ENCODE assay signal across 6 cellular contexts in the genomic region with DNA sequence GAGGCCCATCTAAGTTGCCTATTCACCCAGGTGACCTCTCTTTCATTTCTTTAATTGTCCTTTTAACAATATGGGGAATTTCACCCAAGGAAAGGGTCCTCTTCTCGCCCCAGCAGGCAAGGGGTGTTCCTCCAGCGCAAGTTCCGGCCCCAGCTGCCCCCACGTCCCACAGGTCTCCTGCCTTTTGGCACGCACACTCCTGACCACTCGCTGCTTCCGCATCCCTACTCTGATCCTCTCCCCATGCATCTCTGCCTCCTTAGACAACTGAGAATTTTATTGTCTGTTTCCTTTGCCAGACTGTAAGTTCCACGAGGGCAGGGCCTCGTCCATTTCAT. TPM values are rescaled to one million over a fixed set of nuclear protein-coding genes. Genes with fewer than 3 reads are reported as not detected.
DNase-seq lines count a peak whose midpoint lies in the region; ATAC-seq, FAIRE-seq and TF ChIP-seq lines count a peak whose summit lies in the region.

No MANE protein-coding gene starts in this region.

- WGBS in A549 (ENCODE audit: missing lambda C conversion rate), result 83% methylated on average over 9 of the region's 9 CpGs

- H3K4me3 ChIP-seq in A549 (peak overlapping the region; percentile 90), iPS-11a (ENCODE audit: low read depth, low read length) (peak overlapping the region; percentile 94)

- H3K27ac ChIP-seq in A549, result peak overlapping the region; percentile 92 to 99
- peak overlapping the region; percentile 90 for H3K27ac ChIP-seq in RWPE1

- TF ChIP-seq POLR2A in A549 (IDR thresholded peaks at IDR 0.05; ENCODE audit: low read length), result no peak

- H3K4me2 ChIP-seq in A549, result peak overlapping the region; percentile 88

- no peak for ATAC-seq in A549
- ATAC-seq in GM21528 (IDR thresholded peaks at IDR 0.05; ENCODE audit: low FRiP score, unreplicated experiment), result no peak
- ATAC-seq in GM19328 (IDR thresholded peaks at IDR 0.05; ENCODE audit: unreplicated experiment), result no peak
- no peak for ATAC-seq in GM18867 (IDR thresholded peaks at IDR 0.05; ENCODE audit: unreplicated experiment)

- POLR2A ChIA-PET in A549 (lab: Yijun Ruan, JAX) (interaction anchor here (0.7 to 1.0 kb wide), 3 partner anchors 15 to 71 kb away, joined by 3 to 6 read pairs (median 4); a partner anchor contains a TSS), RWPE1 (lab: Yijun Ruan, JAX; ENCODE audit: low non-redundant PET) (interaction anchor here (0.7 to 1.1 kb wide), 3 partner anchors 9 to 134 kb away, joined by 3 to 4 read pairs (median 3); a partner anchor contains a TSS)

- TF ChIP-seq EP300 in A549 (IDR thresholded peaks at IDR 0.05), result no peak

- CTCF ChIA-PET in A549 (lab: Yijun Ruan, JAX) (interaction anchor here (0.6 to 0.8 kb wide), 2 partner anchors 31 to 723 kb away, joined by 3 to 4 read pairs; no protein-coding TSS in a partner anchor), RWPE1 (lab: Yijun Ruan, JAX) (no interaction called here)

- no peaks in the 10 kb centered on the region for H3K9me3 ChIP-seq in A549

- no peak for FAIRE-seq in A549 (lab: Jason Lieb, UNC)

- TF ChIP-seq CTCF in A549 (IDR thresholded peaks at IDR 0.05), result no peak
- TF ChIP-seq CTCF in RWPE1 (conservative IDR thresholded peaks at IDR 0.05; ENCODE audit: low read depth), result no peak

- DNase-seq in A549 (ENCODE audit: low read depth in 1 of 2, low spot score in 1 of 2), result no peak
- DNase-seq in RWPE1 (ENCODE audit: low spot score), result no peak

- no peak for TF ChIP-seq RAD21 in A549 (conservative IDR thresholded peaks at IDR 0.05 in 1 of 2, IDR thresholded peaks at IDR 0.05 in 1 of 2)

- peaks cover 29% of the 10 kb centered on the region for H3K4me1 ChIP-seq in A549

TF ChIP-seq in A549, 52 proteins besides CTCF, POLR2A, EP300 and RAD21:
- TF ChIP-seq, protein P1, sequence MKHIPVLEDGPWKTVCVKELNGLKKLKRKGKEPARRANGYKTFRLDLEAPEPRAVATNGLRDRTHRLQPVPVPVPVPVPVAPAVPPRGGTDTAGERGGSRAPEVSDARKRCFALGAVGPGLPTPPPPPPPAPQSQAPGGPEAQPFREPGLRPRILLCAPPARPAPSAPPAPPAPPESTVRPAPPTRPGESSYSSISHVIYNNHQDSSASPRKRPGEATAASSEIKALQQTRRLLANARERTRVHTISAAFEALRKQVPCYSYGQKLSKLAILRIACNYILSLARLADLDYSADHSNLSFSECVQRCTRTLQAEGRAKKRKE (CRISPR knock-in tag; IDR thresholded peaks at IDR 0.05; ENCODE audit: low read depth), result no peak
- TF ChIP-seq ESRRA (IDR thresholded peaks at IDR 0.05; ENCODE audit: borderline replicate concordance, low read length) (no peak), FOSB (CRISPR knock-in tag; IDR thresholded peaks at IDR 0.05) (no peak), HOXB5 (CRISPR knock-in tag; IDR thresholded peaks at IDR 0.05) (no peak), KDM5A (IDR thresholded peaks at IDR 0.05) (no peak), NPAS2 (CRISPR knock-in tag; IDR thresholded peaks at IDR 0.05; ENCODE audit: borderline replicate concordance) (no peak), POLR2AphosphoS2 (conservative IDR thresholded peaks at IDR 0.05; ENCODE audit: low read length) (no peak), KDM1A (IDR thresholded peaks at IDR 0.05; ENCODE audit: low read depth) (no peak), CHD2 (IDR thresholded peaks at IDR 0.05; ENCODE audit: low read length, partially characterized antibody) (no peak)
- TF ChIP-seq, protein P2, sequence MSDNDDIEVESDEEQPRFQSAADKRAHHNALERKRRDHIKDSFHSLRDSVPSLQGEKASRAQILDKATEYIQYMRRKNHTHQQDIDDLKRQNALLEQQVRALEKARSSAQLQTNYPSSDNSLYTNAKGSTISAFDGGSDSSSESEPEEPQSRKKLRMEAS (IDR thresholded peaks at IDR 0.05), result no peak

RNA-seq across cellular contexts. Expression of a gene that starts 0.7 kb away (rescaled TPM):
- 279 and 374 TPM in 2 replicates for polyA plus RNA-seq in A549 (2011; rRNA removed)
- 247 and 267 TPM in 2 replicates for polyA plus RNA-seq in A549 (2012; cell fraction: cytosol; rRNA removed)
- 108 and 114 TPM in 2 replicates for polyA plus RNA-seq in A549 (2012; cell fraction: nucleus; rRNA removed)
- 263 to 283 TPM (median 273 TPM) in 3 replicates for polyA plus RNA-seq in A549 (2017; fragmentation: RNase III; extraction: RNeasy Plus Mini Kit Qiagen cat#74134 plus additional on column Dnase treatment)
- polyA minus RNA-seq in A549 (2011; rRNA and poly(A)+ RNA removed), result 179 and 190 TPM in 2 replicates

RNA-seq across cellular contexts. Expression of a gene that starts 44.5 kb away (rescaled TPM):
- polyA plus RNA-seq in A549 (2011; rRNA removed) (0.05 and 0.06 TPM in 2 replicates), A549 (2017; fragmentation: RNase III; extraction: RNeasy Plus Mini Kit Qiagen cat#74134 plus additional on column Dnase treatment) (0.12 to 0.16 TPM (median 0.13 TPM) in 3 replicates)
- 0.05 and 0.09 TPM in 2 replicates for polyA plus RNA-seq in A549 (2012; cell fraction: cytosol; rRNA removed)
- polyA plus RNA-seq in A549 (2012; cell fraction: nucleus; rRNA removed), result 0.73 and 0.77 TPM in 2 replicates
- polyA minus RNA-seq in A549 (2011; rRNA and poly(A)+ RNA removed), result 0.19 and 0.54 TPM in 2 replicates

RNA-seq across cellular contexts. Expression of a gene that starts 49.5 kb away (rescaled TPM):
- polyA plus RNA-seq in A549 (2011; rRNA removed), result not detected in 2 replicates
- not detected in 2 replicates for polyA plus RNA-seq in A549 (2012; cell fraction: cytosol; rRNA removed)
- not detected in 2 replicates for polyA plus RNA-seq in A549 (2012; cell fraction: nucleus; rRNA removed)
- not detected in 3 replicates for polyA plus RNA-seq in A549 (2017; fragmentation: RNase III; extraction: RNeasy Plus Mini Kit Qiagen cat#74134 plus additional on column Dnase treatment)
- polyA minus RNA-seq in A549 (2011; rRNA and poly(A)+ RNA removed), result 0.08 TPM in 1 of 2 replicates, not detected in the other

RNA-seq across cellular contexts. Expression of a gene that starts 53.6 kb away (rescaled TPM):
- 71.3 and 82.0 TPM in 2 replicates for polyA plus RNA-seq in A549 (2011; rRNA removed)
- 178 and 187 TPM in 2 replicates for polyA plus RNA-seq in A549 (2012; cell fraction: cytosol; rRNA removed)
- polyA plus RNA-seq in A549 (2012; cell fraction: nucleus; rRNA removed), result 208 and 219 TPM in 2 replicates
- polyA plus RNA-seq in A549 (2017; fragmentation: RNase III; extraction: RNeasy Plus Mini Kit Qiagen cat#74134 plus additional on column Dnase treatment), result 165 to 173 TPM (median 168 TPM) in 3 replicates
- polyA minus RNA-seq in A549 (2011; rRNA and poly(A)+ RNA removed), result 53.9 and 65.4 TPM in 2 replicates

RNA-seq across cellular contexts. Expression of a gene that starts 54.0 kb away (rescaled TPM):
- polyA plus RNA-seq in A549 (2011; rRNA removed) (46.2 and 52.6 TPM in 2 replicates), A549 (2017; fragmentation: RNase III; extraction: RNeasy Plus Mini Kit Qiagen cat#74134 plus additional on column Dnase treatment) (47.2 to 51.7 TPM (median 51.6 TPM) in 3 replicates)
- 101 and 104 TPM in 2 replicates for polyA plus RNA-seq in A549 (2012; cell fraction: cytosol; rRNA removed)
- polyA plus RNA-seq in A549 (2012; cell fraction: nucleus; rRNA removed), result 71.2 and 85.9 TPM in 2 replicates
- 21.0 and 26.5 TPM in 2 replicates for polyA minus RNA-seq in A549 (2011; rRNA and poly(A)+ RNA removed)
